1 cellular context compared by ENCODE assay signal in the genomic region with DNA sequence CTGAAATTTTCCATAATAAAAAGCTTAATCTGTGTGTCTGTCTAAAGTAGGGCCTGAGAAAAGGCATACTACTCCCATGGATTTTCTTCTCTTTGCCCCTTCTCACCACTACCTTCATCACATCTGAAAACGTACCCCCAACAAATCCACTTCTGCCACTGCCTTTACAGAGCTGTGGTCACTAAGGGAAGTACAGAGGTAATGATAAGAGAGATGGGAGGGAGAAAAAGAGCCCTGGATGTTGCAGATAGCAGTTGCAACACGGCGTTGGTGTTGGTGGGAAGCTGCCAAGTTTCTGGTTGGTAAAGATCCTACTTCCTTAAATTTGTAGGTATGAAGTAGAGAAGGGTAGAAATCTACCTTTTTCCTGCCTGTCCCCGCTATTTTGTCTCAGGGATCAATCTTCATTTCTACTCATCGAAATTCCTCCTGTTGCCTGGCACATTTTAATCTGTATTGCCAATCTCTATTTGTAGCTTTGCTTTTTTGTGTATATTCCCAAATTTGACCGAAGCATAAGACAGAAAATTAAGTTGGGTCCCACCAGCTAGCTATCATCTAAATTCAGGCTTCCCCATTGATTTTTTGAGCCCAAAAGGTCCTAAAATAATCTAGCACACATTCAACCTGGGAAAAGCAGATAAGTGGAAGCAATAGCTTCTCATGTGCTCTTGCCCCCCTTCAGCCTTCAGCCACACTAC.
TF ChIP-seq lines count a peak whose summit lies in the region.

No MANE protein-coding gene starts in this region.

TF ChIP-seq in GM23338, 12 proteins besides CTCF, POLR2A, EP300 and RAD21 (continued from another document):
- no peak for TF ChIP-seq ZNF462 (CRISPR knock-in tag; IDR thresholded peaks at IDR 0.05)
